In genomic region chr2:230868947-230869690, GRCh38 we compare ENCODE assay signal across 13 cellular contexts. TPM values are rescaled to one million over a fixed set of nuclear protein-coding genes. Genes with fewer than 3 reads are reported as not detected.
DNase-seq lines count a peak whose midpoint lies in the region; ATAC-seq and TF ChIP-seq lines count a peak whose summit lies in the region.
"Had no signal": no experiment of that assay in that cellular context is flagged by ENCODE, and none has a peak within 500 bp of the region (broad histone marks: within the 10 kb centered on the region; RNA-seq: fewer than 3 reads in every experiment).

No MANE protein-coding gene starts in this region.

- WGBS in mesodermal cell (ENCODE audit: insufficient coverage in 2 of 2), 2 experiments = 31 to 33% methylated on average over 5 to 7 of the region's 12 CpGs

- H3K27ac Mint-ChIP-seq in activated CD8-positive, alpha-beta T cell treated with anti-CD3 and anti-CD28 coated beads, Interleukin-2, amount 10 ng/mL, durations not matched to agents 7 days and 5 days = peak overlapping the region; percentile 44
- H3K27ac Mint-ChIP-seq in activated CD8-positive, alpha-beta T cell treated with anti-CD3 and anti-CD28 coated beads for 36 hours = no peak overlapping the region
- H3K27ac Mint-ChIP-seq: activated CD4-positive, alpha-beta T cell treated with anti-CD3 and anti-CD28 coated beads, Interleukin-2, amount 10 ng/mL, durations not matched to agents 24 days and 14 days; activated naive CD4-positive, alpha-beta T cell treated with anti-CD3 and anti-CD28 coated beads, Interleukin-2, amount 50 U/mL, for 72 hours had no signal

- CTCF ChIA-PET in activated CD8-positive, alpha-beta T cell treated with anti-CD3 and anti-CD28 coated beads, Interleukin-2, amount 10 ng/mL, durations not matched to agents 7 days and 5 days (lab: Charles Lee) = interaction anchor here (0.9 to 2.9 kb wide), 4 partner anchors 8 to 118 kb away, joined by 3 to 18 read pairs (median 4); no protein-coding TSS in a partner anchor
- CTCF ChIA-PET in activated CD8-positive, alpha-beta T cell treated with anti-CD3 and anti-CD28 coated beads for 36 hours (lab: Charles Lee) = interaction anchor here (1.5 to 2.3 kb wide), 3 partner anchors 9 to 116 kb away, joined by 4 to 7 read pairs (median 6); no protein-coding TSS in a partner anchor

- H3K27me3 Mint-ChIP-seq in activated CD8-positive, alpha-beta T cell treated with anti-CD3 and anti-CD28 coated beads, Interleukin-2, amount 10 ng/mL, durations not matched to agents 7 days and 5 days (ENCODE audit: low read depth) = no peaks in the 10 kb centered on the region
- no peaks in the 10 kb centered on the region for H3K27me3 Mint-ChIP-seq in activated CD8-positive, alpha-beta T cell treated with anti-CD3 and anti-CD28 coated beads for 36 hours

- H3K36me3 Mint-ChIP-seq in activated CD8-positive, alpha-beta T cell treated with anti-CD3 and anti-CD28 coated beads, Interleukin-2, amount 10 ng/mL, durations not matched to agents 7 days and 5 days (ENCODE audit: low read depth) = peaks cover 6% of the 10 kb centered on the region
- H3K36me3 Mint-ChIP-seq in activated CD8-positive, alpha-beta T cell treated with anti-CD3 and anti-CD28 coated beads for 36 hours (ENCODE audit: low read depth) = no peaks in the 10 kb centered on the region
- H3K36me3 Mint-ChIP-seq: activated naive CD4-positive, alpha-beta T cell treated with anti-CD3 and anti-CD28 coated beads, Interleukin-2, amount 50 U/mL, for 72 hours had no signal

- no peaks in the 10 kb centered on the region for H3K9me3 Mint-ChIP-seq in activated CD8-positive, alpha-beta T cell treated with anti-CD3 and anti-CD28 coated beads, Interleukin-2, amount 10 ng/mL, durations not matched to agents 7 days and 5 days (ENCODE audit: insufficient read depth)
- H3K9me3 Mint-ChIP-seq in activated CD8-positive, alpha-beta T cell treated with anti-CD3 and anti-CD28 coated beads for 36 hours = no peaks in the 10 kb centered on the region
- H3K9me3 Mint-ChIP-seq: activated CD4-positive, alpha-beta T cell treated with anti-CD3 and anti-CD28 coated beads, Interleukin-2, amount 10 ng/mL, durations not matched to agents 24 days and 14 days; activated naive CD4-positive, alpha-beta T cell treated with anti-CD3 and anti-CD28 coated beads, Interleukin-2, amount 50 U/mL, for 72 hours had no signal

- no peak for ATAC-seq in activated CD8-positive, alpha-beta T cell treated with anti-CD3 and anti-CD28 coated beads, Interleukin-2, amount 10 ng/mL, durations not matched to agents 7 days and 5 days
- no peak for ATAC-seq in activated CD8-positive, alpha-beta T cell treated with anti-CD3 and anti-CD28 coated beads for 36 hours
- ATAC-seq in GM21423 (IDR thresholded peaks at IDR 0.05; ENCODE audit: unreplicated experiment) = no peak
- ATAC-seq: A549; activated naive CD4-positive, alpha-beta T cell treated with anti-CD3 and anti-CD28 coated beads, Interleukin-2, amount 50 U/mL, for 72 hours; upper lobe of right lung had no signal

- H3K36me3 ChIP-seq in mesodermal cell (ENCODE audit: control insufficient read depth, insufficient read depth, low read length) = peaks cover 32% of the 10 kb centered on the region
- H3K36me3 ChIP-seq: upper lobe of right lung had no signal

- H3K4me1 Mint-ChIP-seq in activated CD8-positive, alpha-beta T cell treated with anti-CD3 and anti-CD28 coated beads, Interleukin-2, amount 10 ng/mL, durations not matched to agents 7 days and 5 days (ENCODE audit: low read depth) = peaks cover 63% of the 10 kb centered on the region
- peaks cover 52% of the 10 kb centered on the region for H3K4me1 Mint-ChIP-seq in activated CD8-positive, alpha-beta T cell treated with anti-CD3 and anti-CD28 coated beads for 36 hours (ENCODE audit: low read depth)

- H3K4me3 Mint-ChIP-seq in activated CD8-positive, alpha-beta T cell treated with anti-CD3 and anti-CD28 coated beads, Interleukin-2, amount 10 ng/mL, durations not matched to agents 7 days and 5 days = no peak overlapping the region
- H3K4me3 Mint-ChIP-seq in activated CD8-positive, alpha-beta T cell treated with anti-CD3 and anti-CD28 coated beads for 36 hours = no peak overlapping the region
- H3K4me3 Mint-ChIP-seq: activated CD4-positive, alpha-beta T cell treated with anti-CD3 and anti-CD28 coated beads, Interleukin-2, amount 10 ng/mL, durations not matched to agents 24 days and 14 days had no signal

- H3K9me3 ChIP-seq in mesodermal cell (ENCODE audit: control insufficient read depth, low read length) = no peaks in the 10 kb centered on the region
- H3K9me3 ChIP-seq: A549, upper lobe of right lung had no signal

- no peak for TF ChIP-seq CTCF in activated CD8-positive, alpha-beta T cell treated with anti-CD3 and anti-CD28 coated beads for 36 hours (IDR thresholded peaks at IDR 0.05)

- peak overlapping the region; percentile 49 for H3K27ac ChIP-seq in mesodermal cell (ENCODE audit: low read depth, low read length, severe bottlenecking)
- H3K27ac ChIP-seq: A549 had no signal

- peaks cover 64% of the 10 kb centered on the region for H3K4me1 ChIP-seq in mesodermal cell (ENCODE audit: control insufficient read depth, insufficient read depth, low read length, poor library complexity, severe bottlenecking)

- POLR2A ChIA-PET in activated CD8-positive, alpha-beta T cell treated with anti-CD3 and anti-CD28 coated beads, Interleukin-2, amount 10 ng/mL, durations not matched to agents 7 days and 5 days (lab: Charles Lee) = no interaction called here
- POLR2A ChIA-PET in activated CD8-positive, alpha-beta T cell treated with anti-CD3 and anti-CD28 coated beads for 36 hours (lab: Charles Lee) = no interaction called here

- intact Hi-C loops in activated CD8-positive, alpha-beta T cell treated with anti-CD3 and anti-CD28 coated beads for 36 hours (cut with micrococcal nuclease) = no loop called here

- no peak overlapping the region for H3K4me3 ChIP-seq in mesodermal cell (ENCODE audit: extremely low read depth, insufficient read depth, low read length, poor library complexity, severe bottlenecking)
- H3K4me3 ChIP-seq: A549, upper lobe of right lung had no signal

- DNase-seq in activated CD8-positive, alpha-beta T cell treated with anti-CD3 and anti-CD28 coated beads, Interleukin-2, amount 10 ng/mL, durations not matched to agents 7 days and 5 days = no peak
- no peak for DNase-seq in activated CD8-positive, alpha-beta T cell treated with anti-CD3 and anti-CD28 coated beads for 36 hours
- peak; percentile 41 for DNase-seq in brain pericyte (ENCODE audit: low read depth, low spot score)
- peak; percentile 41 for DNase-seq in ureter (ENCODE audit: low spot score)
- DNase-seq in GM19240 (ENCODE audit: insufficient read length, low spot score) = no peak
- DNase-seq in activated gamma-delta T cell treated with Interleukin-2 at 50 U/mL for 16 hours = no peak
- DNase-seq: activated CD4-positive, alpha-beta T cell treated with anti-CD3 and anti-CD28 coated beads, Interleukin-2, amount 10 ng/mL, durations not matched to agents 24 days and 14 days; NCI-H510A treated with DMSO at 0.1 percent for 48 hours; upper lobe of right lung had no signal

RNA-seq across cellular contexts. Expression of gene ITM2C, which starts 4.4 kb away (rescaled TPM):
- 10 to 100 TPM; 77.2 to 79.5 TPM for total RNA-seq in activated CD8-positive, alpha-beta T cell treated with anti-CD3 and anti-CD28 coated beads, Interleukin-2, amount 10 ng/mL, durations not matched to agents 7 days and 5 days
- 10 to 100 TPM; 43.2 to 43.4 TPM for total RNA-seq in activated CD8-positive, alpha-beta T cell treated with anti-CD3 and anti-CD28 coated beads for 36 hours
- 414 TPM for polyA plus RNA-seq in mesodermal cell (2013, experiment 1 of 2)
- 346 TPM for polyA plus RNA-seq in mesodermal cell (2013, experiment 2 of 2)
- 227 TPM for total RNA-seq in ureter

RNA-seq across cellular contexts. Expression of gene GPR55, which starts 55.9 kb away (rescaled TPM):
- total RNA-seq in activated CD8-positive, alpha-beta T cell treated with anti-CD3 and anti-CD28 coated beads, Interleukin-2, amount 10 ng/mL, durations not matched to agents 7 days and 5 days = 10 to 100 TPM; 12.3 to 12.5 TPM
- total RNA-seq in activated CD8-positive, alpha-beta T cell treated with anti-CD3 and anti-CD28 coated beads for 36 hours = 1 to 10 TPM; 5.0 to 5.3 TPM
- 0.18 TPM for polyA plus RNA-seq in mesodermal cell (2013, experiment 1 of 2)
- not detected for polyA plus RNA-seq in mesodermal cell (2013, experiment 2 of 2)
- total RNA-seq in ureter = 0.39 TPM
- polyA plus RNA-seq: A549 had no signal

Comparison
In these comparisons a context has a peak if more than half of its experiments do, and no peak if none do; other contexts are left out.
1. DNase-seq: peak in brain pericyte (single experiment) and ureter (single experiment); none in activated CD8-positive, alpha-beta T cell treated with anti-CD3 and anti-CD28 coated beads, Interleukin-2, amount 10 ng/mL, durations not matched to agents 7 days and 5 days (single experiment), activated CD8-positive, alpha-beta T cell treated with anti-CD3 and anti-CD28 coated beads for 36 hours (single experiment), GM19240 (single experiment) and activated gamma-delta T cell treated with Interleukin-2 at 50 U/mL for 16 hours (single experiment).